9 cellular contexts compared by ENCODE assay signal in genomic region chr1:70504821-70505193, GRCh38.
DNase-seq lines count a peak whose midpoint lies in the region; ATAC-seq and TF ChIP-seq lines count a peak whose summit lies in the region.
"Had no signal": no experiment of that assay in that cellular context is flagged by ENCODE, and none has a peak within 500 bp of the region (broad histone marks: within the 10 kb centered on the region; RNA-seq: fewer than 3 reads in every experiment).

No MANE protein-coding gene starts in this region.

- H3K27me3 Mint-ChIP-seq in CD14-positive monocyte (ENCODE audit: low read depth in 3 of 3): peaks cover 0 to 1% (median 0%) of the 10 kb centered on the region in 3 donors

- DNase-seq in islet precursor cell (peak; percentile 84), T1000 (lab: John Stamatoyannopoulos, UW) (no peak), activated gamma-delta T cell (lab: John Stamatoyannopoulos, UW) (no peak), GF-D8 (lab: John Stamatoyannopoulos, UW) (no peak), CD14-positive monocyte (ENCODE audit: low spot score) (no peak)
- DNase-seq: activated naive CD8-positive, alpha-beta T cell treated with anti-CD3 and anti-CD28 coated beads, Interleukin-2, amount 10 ng/mL, durations not matched to agents 7 days and 5 days had no signal

- H3K4me3 Mint-ChIP-seq in CD14-positive monocyte: no peak overlapping the region
- H3K4me3 Mint-ChIP-seq: activated naive CD8-positive, alpha-beta T cell treated with anti-CD3 and anti-CD28 coated beads, Interleukin-2, amount 10 ng/mL, durations not matched to agents 7 days and 5 days had no signal

- TF ChIP-seq CTCF in CD14-positive monocyte (IDR thresholded peaks at IDR 0.05): no peak

- H3K27ac Mint-ChIP-seq in CD14-positive monocyte: peak overlapping the region in 1 of 7 donors; percentile 3
- H3K27ac Mint-ChIP-seq: activated naive CD8-positive, alpha-beta T cell treated with anti-CD3 and anti-CD28 coated beads, Interleukin-2, amount 10 ng/mL, durations not matched to agents 7 days and 5 days had no signal

- peak; percentile 31 for ATAC-seq in GM18502 (IDR thresholded peaks at IDR 0.05; ENCODE audit: poor library complexity, unreplicated experiment)
- ATAC-seq in GM21576 (IDR thresholded peaks at IDR 0.05; ENCODE audit: unreplicated experiment): peak; percentile 9
- peak; percentile 9 for ATAC-seq in HG03469 (IDR thresholded peaks at IDR 0.05; ENCODE audit: unreplicated experiment)

- no peaks in the 10 kb centered on the region for H3K36me3 Mint-ChIP-seq in CD14-positive monocyte
- H3K36me3 Mint-ChIP-seq: activated naive CD8-positive, alpha-beta T cell treated with anti-CD3 and anti-CD28 coated beads, Interleukin-2, amount 10 ng/mL, durations not matched to agents 7 days and 5 days had no signal

- intact Hi-C loops in CD14-positive monocyte (cut with micrococcal nuclease): loop anchor here (5.0 to 10.0 kb wide), 2 partner anchors 90 to 373 kb away; partner anchors contain the start of gene CTH (in 1 of the 2)

- H3K4me1 Mint-ChIP-seq in CD14-positive monocyte: no peaks in the 10 kb centered on the region
- H3K4me1 Mint-ChIP-seq: activated naive CD8-positive, alpha-beta T cell treated with anti-CD3 and anti-CD28 coated beads, Interleukin-2, amount 10 ng/mL, durations not matched to agents 7 days and 5 days had no signal

- H3K9me3 Mint-ChIP-seq in CD14-positive monocyte: no peaks in the 10 kb centered on the region
- H3K9me3 Mint-ChIP-seq: activated naive CD8-positive, alpha-beta T cell treated with anti-CD3 and anti-CD28 coated beads, Interleukin-2, amount 10 ng/mL, durations not matched to agents 7 days and 5 days had no signal
